9 cellular contexts compared by ENCODE assay signal in genomic region chr2:46335404-46335965, GRCh38. TPM values are rescaled to one million over a fixed set of nuclear protein-coding genes. Genes with fewer than 3 reads are reported as not detected.
DNase-seq lines count a peak whose midpoint lies in the region; ATAC-seq, FAIRE-seq and TF ChIP-seq lines count a peak whose summit lies in the region.
"Had no signal": no experiment of that assay in that cellular context is flagged by ENCODE, and none has a peak within 500 bp of the region (broad histone marks: within the 10 kb centered on the region; RNA-seq: fewer than 3 reads in every experiment).

No MANE protein-coding gene starts in this region.

- H3K36me3 ChIP-seq in Loucy (ENCODE audit: insufficient read depth, low read length) = no peaks in the 10 kb centered on the region
- H3K36me3 ChIP-seq in HepG2 (replicated peaks in 1 of 2; ENCODE audit: control insufficient read depth in 1 of 2, insufficient read depth in 2 of 2, low read length in 2 of 2) = peaks cover 0 to 2% of the 10 kb centered on the region in 2 experiments; a peak in 1 of 5 replicates
- no peaks in the 10 kb centered on the region for H3K36me3 ChIP-seq in suprapubic skin

- peak; percentile 5; the same call in 1 of the 3 replicates for ATAC-seq in HepG2

- intact Hi-C loops in HepG2 (cut with micrococcal nuclease; ENCODE audit: unreplicated experiment) = loop anchor here (1.0 kb wide), 1 partner anchor 28 kb away; no protein-coding TSS in a partner anchor

- no peaks in the 10 kb centered on the region for H4K20me1 ChIP-seq in Loucy (ENCODE audit: insufficient read depth, low read length, poor library complexity, severe bottlenecking)
- peaks cover 80% of the 10 kb centered on the region for H4K20me1 ChIP-seq in HepG2 (ENCODE audit: insufficient read depth, low read length)

- H3K9me3 ChIP-seq in Loucy (ENCODE audit: insufficient read depth, low read depth, low read length) (no peaks in the 10 kb centered on the region), HepG2 (ENCODE audit: low read length) (no peaks in the 10 kb centered on the region), suprapubic skin (no peaks in the 10 kb centered on the region)

- CTCF ChIA-PET in HepG2 (lab: Yijun Ruan, JAX; ENCODE audit: low intra/inter-chr PET ratio, low total read pairs) = no interaction called here

- H3K9ac ChIP-seq in Loucy (ENCODE audit: low read depth, low read length, poor library complexity, severe bottlenecking) (peak overlapping the region; percentile 53), HepG2 (ENCODE audit: insufficient read depth, low read depth, low read length) (no peak overlapping the region)

- no peak for TF ChIP-seq RAD21 in HepG2 (CRISPR knock-in tag; IDR thresholded peaks at IDR 0.05)

- peaks cover 99% of the 10 kb centered on the region for H3K4me1 ChIP-seq in Loucy (ENCODE audit: insufficient read depth, low read length, poor library complexity, severe bottlenecking)
- H3K4me1 ChIP-seq in HepG2 (ENCODE audit: insufficient read depth, low read length) = peaks cover 93% of the 10 kb centered on the region
- H3K4me1 ChIP-seq in suprapubic skin = peaks cover 80% of the 10 kb centered on the region

- in situ Hi-C loops in HepG2 (cut with HindIII; ENCODE audit: extremely low pct_ligation_motif_present, low pct_unique_long_range_greater_than_20kb) = no loop called here

- H3F3A ChIP-seq in Loucy (ENCODE audit: low read depth) = no peaks in the 10 kb centered on the region

- no TSS peak for BruUV-seq in HepG2 (replicated peaks; lab: Mats Ljungman, UMichigan)

- 57% methylated on average over 14 of the region's 15 CpGs for WGBS in HepG2 (ENCODE audit: low lambda C conversion rate)
- 46% methylated on average over 15 of the region's 15 CpGs for WGBS in suprapubic skin

- H3K9me2 ChIP-seq in Loucy (replicated peaks; ENCODE audit: low read depth, low read length) = no peaks in the 10 kb centered on the region

- peak overlapping the region; percentile 43 for H3K4me2 ChIP-seq in Loucy (ENCODE audit: low read depth, low read length, poor library complexity, severe bottlenecking)
- peak overlapping the region; percentile 56 for H3K4me2 ChIP-seq in HepG2 (ENCODE audit: low read depth, low read length)

- H3K79me2 ChIP-seq in Loucy (ENCODE audit: insufficient read depth, low read length) (peaks cover 87% of the 10 kb centered on the region), HepG2 (ENCODE audit: insufficient read depth, low read length) (peaks cover 97% of the 10 kb centered on the region)

- POLR2A ChIA-PET in HepG2 (lab: Yijun Ruan, JAX) = interaction anchor here (0.8 to 1.7 kb wide), 4 partner anchors 32 to 344 kb away, joined by 3 to 4 read pairs (median 4); partner anchors contain the start of gene EPAS1

- no peaks in the 10 kb centered on the region for H3K27me3 ChIP-seq in Loucy (ENCODE audit: insufficient read depth, low read length, poor library complexity, severe bottlenecking)
- H3K27me3 ChIP-seq in HepG2 (ENCODE audit: control insufficient read depth in 1 of 2, insufficient read depth in 2 of 2, low read length in 2 of 2) = no peaks in the 10 kb centered on the region
- H3K27me3 ChIP-seq in suprapubic skin = no peaks in the 10 kb centered on the region

- H3K27ac ChIP-seq in HepG2 (ENCODE audit: extremely low read length, insufficient read depth, low read length) = peak overlapping the region; percentile 16
- H3K27ac ChIP-seq in suprapubic skin = peak overlapping the region; percentile 70

- DNase-seq in dermis blood vessel endothelial cell = peak; percentile 86
- no peak for DNase-seq in HepG2 (ENCODE audit: low spot score)
- DNase-seq in suprapubic skin (ENCODE audit: low spot score in 2 of 2) = peak in 1 of 2 donors; percentile 82
- no peak for DNase-seq in NCI-H2171 treated with DMSO at 0.1 percent for 48 hours (lab: John Stamatoyannopoulos, UW)
- no peak for DNase-seq in NK-92 (lab: John Stamatoyannopoulos, UW; ENCODE audit: unreplicated experiment)
- no peak for DNase-seq in NAMALWA (ENCODE audit: low spot score)
- no peak for DNase-seq in iPS-NIHi11 (ENCODE audit: low spot score)
- DNase-seq: activated B cell treated with CpG ODN at 0.5 μM for 24 hours had no signal

- TF ChIP-seq CTCF in Loucy (conservative IDR thresholded peaks at IDR 0.05; ENCODE audit: low read length) (no peak), HepG2 (CRISPR knock-in tag; IDR thresholded peaks at IDR 0.05) (no peak), suprapubic skin (IDR thresholded peaks at IDR 0.05) (no peak)

- TF ChIP-seq POLR2A in HepG2 (IDR thresholded peaks at IDR 0.05; ENCODE audit: insufficient read depth in 1 of 2, low read depth in 2 of 2, low read length in 2 of 2) (no peak), suprapubic skin (IDR thresholded peaks at IDR 0.05) (no peak)

- no peak for TF ChIP-seq EP300 in HepG2 (IDR thresholded peaks at IDR 0.05; ENCODE audit: low read depth in 2 of 2, low read length in 2 of 2)
- no peak for TF ChIP-seq EP300 in HepG2 (CRISPR knock-in tag; IDR thresholded peaks at IDR 0.05; ENCODE audit: borderline replicate concordance)
- no peak for TF ChIP-seq EP300 in suprapubic skin (IDR thresholded peaks at IDR 0.05)

- H3K4me3 ChIP-seq in Loucy (ENCODE audit: low read length, poor library complexity, severe bottlenecking) (no peak overlapping the region), HepG2 (replicated peaks in 1 of 3; ENCODE audit: insufficient read depth in 1 of 3, low read depth in 2 of 3, low read length in 3 of 3) (peak overlapping the region in 1 of 3 experiments; percentile 24; a peak in 1 of 6 replicates), suprapubic skin (peak overlapping the region; percentile 26)

- H2AFZ ChIP-seq in Loucy (ENCODE audit: low read length) (no peak overlapping the region), HepG2 (ENCODE audit: low read length) (no peak overlapping the region)

- no peak for FAIRE-seq in HepG2 (lab: Jason Lieb, UNC)

TF ChIP-seq in HepG2, 621 proteins besides CTCF, POLR2A, EP300 and RAD21 (continues in another document):
- TF ChIP-seq ZNF207 (IDR thresholded peaks at IDR 0.05; ENCODE audit: borderline replicate concordance) = no peak
- 0 out of 2 replicates have a peak, but pooled peaks have one; percentile 14 for TF ChIP-seq ZNF281 (CRISPR knock-in tag; IDR thresholded peaks at IDR 0.05; ENCODE audit: borderline replicate concordance)
- no peak for TF ChIP-seq ZNF234 (CRISPR knock-in tag; conservative IDR thresholded peaks at IDR 0.05)
- no peak for TF ChIP-seq ZNF292 (CRISPR knock-in tag; IDR thresholded peaks at IDR 0.05; ENCODE audit: borderline replicate concordance, low read depth)

RNA-seq across cellular contexts. Expression of gene EPAS1, which starts 38.3 kb away (rescaled TPM):
- 283 and 362 TPM in 2 replicates for total RNA-seq in dermis blood vessel endothelial cell
- 47.1 and 64.9 TPM in 2 replicates for total RNA-seq in HepG2 (2016; rRNA removed; fragmentation: Illumina TruSeq; extraction: Trizol)
- total RNA-seq in HepG2 (2016; cell fraction: cytosol; rRNA removed; fragmentation: Illumina TruSeq; extraction: Trizol; ENCODE audit: low read depth) = 15.6 and 21.2 TPM in 2 replicates
- total RNA-seq in HepG2 (2016; cell fraction: insoluble cytoplasmic fraction; rRNA removed; fragmentation: Illumina TruSeq; extraction: Trizol) = 45.9 and 54.8 TPM in 2 replicates
- total RNA-seq in HepG2 (2016; cell fraction: membrane; rRNA removed; fragmentation: Illumina TruSeq; extraction: Trizol) = 54.5 and 63.7 TPM in 2 replicates
- total RNA-seq in HepG2 (2016; cell fraction: nucleus; rRNA removed; fragmentation: Illumina TruSeq; extraction: Trizol) = 54.3 and 61.3 TPM in 2 replicates
- 182 and 202 TPM in 2 replicates for polyA plus RNA-seq in HepG2 (2011; rRNA removed)
- polyA plus RNA-seq in HepG2 (2011; cell fraction: cytosol; rRNA removed) = 62.2 and 87.1 TPM in 2 replicates
- polyA plus RNA-seq in HepG2 (2011; cell fraction: nucleus; rRNA removed) = 133 and 141 TPM in 2 replicates
- 97.8 and 103 TPM in 2 replicates for polyA plus RNA-seq in HepG2 (2012)
- polyA plus RNA-seq in HepG2 (2016; cell fraction: cytosol; fragmentation: Illumina TruSeq; extraction: Trizol; ENCODE audit: low read depth) = 15.2 and 19.3 TPM in 2 replicates
- polyA plus RNA-seq in HepG2 (2016; cell fraction: insoluble cytoplasmic fraction; fragmentation: Illumina TruSeq; extraction: Trizol; ENCODE audit: low read depth) = 72.5 and 91.0 TPM in 2 replicates
- polyA plus RNA-seq in HepG2 (2016; cell fraction: membrane; fragmentation: Illumina TruSeq; extraction: Trizol; ENCODE audit: low read depth) = 64.7 and 77.7 TPM in 2 replicates
- 74.5 and 82.8 TPM in 2 replicates for polyA plus RNA-seq in HepG2 (2016; cell fraction: nucleus; fragmentation: Illumina TruSeq; extraction: Trizol; ENCODE audit: insufficient read depth, low read depth)
- 156 and 217 TPM in 2 replicates for polyA minus RNA-seq in HepG2 (2011; rRNA and poly(A)+ RNA removed; ENCODE audit: low replicate concordance)
- polyA minus RNA-seq in HepG2 (2011; cell fraction: cytosol; rRNA and poly(A)+ RNA removed) = 122 and 129 TPM in 2 replicates
- polyA minus RNA-seq in HepG2 (2011; cell fraction: nucleus; rRNA and poly(A)+ RNA removed) = 185 and 262 TPM in 2 replicates
- 100 to 1,000 TPM; 110 to 271 (median 142) TPM for total RNA-seq in suprapubic skin
